In the genomic region with DNA sequence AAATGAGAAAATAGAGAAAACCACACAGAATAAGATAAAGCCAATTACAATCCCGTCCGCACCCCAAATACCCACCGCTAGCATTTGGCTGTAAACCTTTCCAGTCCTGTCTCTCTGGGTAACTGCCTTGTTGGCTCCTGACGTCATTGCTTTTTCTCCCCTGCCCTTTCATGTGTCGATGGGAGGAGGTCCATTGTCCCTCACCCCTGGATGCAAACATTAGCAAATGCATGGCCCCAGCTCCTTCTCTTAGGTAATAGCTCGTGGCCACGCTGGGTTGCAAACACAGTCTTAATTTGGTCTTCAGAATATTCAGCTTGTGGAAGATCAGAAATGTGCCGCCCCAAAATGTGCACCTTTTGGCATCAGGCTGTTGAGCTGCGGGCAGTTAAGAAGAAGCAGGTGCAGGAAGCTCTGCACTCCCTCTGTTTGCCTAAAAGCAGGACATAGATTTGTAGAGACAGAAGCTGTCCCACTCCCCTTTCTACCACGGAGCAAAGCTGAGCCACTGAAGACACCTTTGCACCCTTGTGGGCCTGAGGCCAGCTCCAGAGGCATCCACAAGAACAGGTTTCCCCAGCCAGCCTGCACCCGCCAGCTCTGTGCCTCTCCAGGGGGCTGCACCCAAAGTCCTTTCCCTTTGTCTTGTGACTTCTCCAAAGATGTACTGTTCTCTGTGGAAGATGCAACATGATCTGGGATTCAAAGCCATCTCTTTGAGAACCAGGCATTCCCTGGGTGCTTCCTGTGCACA, we compare ENCODE assay signal across 1 cellular context.
TF ChIP-seq lines count a peak whose summit lies in the region.

No MANE protein-coding gene starts in this region.

TF ChIP-seq in HEK293T, 16 proteins besides CTCF, POLR2A, EP300 and RAD21 (continued from another document):
- TF ChIP-seq ELF4 (IDR thresholded peaks at IDR 0.05): no peak
- TF ChIP-seq L3MBTL2 (conservative IDR thresholded peaks at IDR 0.05): no peak
- TF ChIP-seq HDGF (IDR thresholded peaks at IDR 0.05; ENCODE audit: borderline replicate concordance): no peak
- TF ChIP-seq SP1 (IDR thresholded peaks at IDR 0.05): no peak
- no peak for TF ChIP-seq ARNT (IDR thresholded peaks at IDR 0.05)
- TF ChIP-seq BHLHE40 (IDR thresholded peaks at IDR 0.05; ENCODE audit: borderline replicate concordance): no peak
- TF ChIP-seq FOXA1 (IDR thresholded peaks at IDR 0.05): no peak
- TF ChIP-seq FOXM1 (IDR thresholded peaks at IDR 0.05; ENCODE audit: borderline replicate concordance): no peak
- TF ChIP-seq, protein P1, sequence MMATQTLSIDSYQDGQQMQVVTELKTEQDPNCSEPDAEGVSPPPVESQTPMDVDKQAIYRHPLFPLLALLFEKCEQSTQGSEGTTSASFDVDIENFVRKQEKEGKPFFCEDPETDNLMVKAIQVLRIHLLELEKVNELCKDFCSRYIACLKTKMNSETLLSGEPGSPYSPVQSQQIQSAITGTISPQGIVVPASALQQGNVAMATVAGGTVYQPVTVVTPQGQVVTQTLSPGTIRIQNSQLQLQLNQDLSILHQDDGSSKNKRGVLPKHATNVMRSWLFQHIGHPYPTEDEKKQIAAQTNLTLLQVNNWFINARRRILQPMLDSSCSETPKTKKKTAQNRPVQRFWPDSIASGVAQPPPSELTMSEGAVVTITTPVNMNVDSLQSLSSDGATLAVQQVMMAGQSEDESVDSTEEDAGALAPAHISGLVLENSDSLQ (IDR thresholded peaks at IDR 0.05): no peak
